In the genomic region with DNA sequence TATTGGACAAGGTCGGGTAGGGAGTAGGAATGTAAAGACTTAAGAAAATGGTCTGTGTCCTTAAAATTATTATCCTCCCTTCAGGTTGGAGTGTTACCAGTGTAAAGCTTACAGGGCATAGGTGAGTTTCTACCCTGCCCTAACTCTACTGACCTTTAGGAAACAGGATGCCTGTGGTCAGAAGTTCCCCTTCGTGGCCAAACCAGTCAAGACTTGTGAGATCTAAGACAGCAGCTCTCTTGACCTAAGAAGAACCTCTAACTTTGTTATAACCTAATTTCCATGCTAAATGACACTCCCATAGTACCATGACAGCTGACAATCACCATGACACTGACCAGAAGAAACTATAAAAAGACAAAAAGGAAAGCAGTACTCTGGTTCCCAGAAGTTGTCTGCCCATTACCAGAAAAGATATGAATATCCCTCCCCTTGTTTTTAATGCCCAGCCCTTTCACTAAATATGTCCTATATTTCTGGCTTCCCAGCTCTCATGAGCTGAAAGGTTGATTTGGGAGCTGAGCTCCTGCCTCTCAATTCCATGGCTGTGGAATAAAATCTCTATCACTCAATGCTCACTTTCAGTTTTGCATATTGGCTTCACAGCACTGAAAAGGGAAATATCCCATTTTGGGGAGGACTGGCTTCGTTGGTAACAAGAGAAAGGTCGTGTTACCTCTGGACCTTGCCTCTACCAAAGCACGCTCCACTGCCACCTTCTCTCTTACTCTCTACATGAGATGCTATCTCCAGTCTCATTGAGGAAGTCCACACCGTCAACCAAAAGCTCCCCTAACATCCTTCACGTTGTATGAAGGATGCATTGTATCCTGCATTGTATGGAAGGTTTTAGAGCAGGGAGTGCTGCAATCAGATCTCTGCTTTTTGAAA, we compare ENCODE assay signal across 11 cellular contexts.
DNase-seq lines count a peak whose midpoint lies in the region; ATAC-seq and TF ChIP-seq lines count a peak whose summit lies in the region.
"Had no signal": no experiment of that assay in that cellular context is flagged by ENCODE, and none has a peak within 500 bp of the region (broad histone marks: within the 10 kb centered on the region; RNA-seq: fewer than 3 reads in every experiment).

No MANE protein-coding gene starts in this region.

- H4K8ac ChIP-seq in neuronal stem cell (ENCODE audit: low read depth, low read length): no peak overlapping the region

- no peaks in the 10 kb centered on the region for H3K79me1 ChIP-seq in neuronal stem cell (ENCODE audit: low read depth, low read length)

- no peak overlapping the region for H3K9ac ChIP-seq in neuronal stem cell (ENCODE audit: low read depth, low read length, poor library complexity)

- H3K23ac ChIP-seq in neuronal stem cell (ENCODE audit: low read depth, low read length, poor library complexity): no peak overlapping the region

- no peak overlapping the region for H3K4ac ChIP-seq in neuronal stem cell (ENCODE audit: low read length)

- no CpG with 5 or more reads among the region's 7 CpGs for WGBS in neuronal stem cell (ENCODE audit: extremely low coverage in 2 of 2, insufficient read length in 2 of 2, insufficient replicate concordance in 1 of 2), 2 donors
- WGBS in esophagus squamous epithelium, 2 donors: 55 to 71% methylated on average over 6 to 7 of the region's 7 CpGs
- WGBS in right lobe of liver (ENCODE audit: insufficient coverage, low coverage, low lambda C conversion rate, missing lambda C conversion rate): 40% methylated on average over 7 of the region's 7 CpGs

- H2AFZ ChIP-seq in neuronal stem cell (ENCODE audit: low read length): peak overlapping the region; percentile 35

- no peaks in the 10 kb centered on the region for H3K9me3 ChIP-seq in neuronal stem cell (replicated peaks in 1 of 2; ENCODE audit: control insufficient read depth in 2 of 2, insufficient read depth in 1 of 2, low read depth in 1 of 2, low read length in 2 of 2)
- no peaks in the 10 kb centered on the region for H3K9me3 ChIP-seq in esophagus squamous epithelium
- no peaks in the 10 kb centered on the region for H3K9me3 ChIP-seq in right lobe of liver
- H3K9me3 ChIP-seq: right atrium auricular region had no signal

- DNase-seq in neuronal stem cell (ENCODE audit: low spot score) (no peak), esophagus squamous epithelium (lab: John Stamatoyannopoulos, UW) (no peak), activated gamma-delta T cell treated with Interleukin-2 at 50 U/mL for 16 hours (no peak), NCI-H1092 treated with DMSO at 0.1 percent for 48 hours (lab: John Stamatoyannopoulos, UW) (no peak), right lobe of liver (no peak)
- DNase-seq: activated CD4-positive, alpha-beta T cell treated with anti-CD3 and anti-CD28 coated beads for 4 hours; midbrain had no signal

- no peak overlapping the region for H3K4me3 ChIP-seq in neuronal stem cell (ENCODE audit: low read length in 2 of 2)
- H3K4me3 ChIP-seq in esophagus squamous epithelium: no peak overlapping the region
- no peak overlapping the region for H3K4me3 ChIP-seq in right lobe of liver
- H3K4me3 ChIP-seq: right atrium auricular region had no signal

- no peak overlapping the region for H2BK12ac ChIP-seq in neuronal stem cell (ENCODE audit: low read length)

- no peak overlapping the region for H4K91ac ChIP-seq in neuronal stem cell (ENCODE audit: low read depth, low read length, poor library complexity)

- H3K18ac ChIP-seq in neuronal stem cell (ENCODE audit: low read length): no peak overlapping the region

- TF ChIP-seq CTCF in esophagus squamous epithelium (IDR thresholded peaks at IDR 0.05) (no peak), right lobe of liver (IDR thresholded peaks at IDR 0.05) (no peak)

- no peaks in the 10 kb centered on the region for H3K36me3 ChIP-seq in neuronal stem cell (replicated peaks in 1 of 2; ENCODE audit: control insufficient read depth in 2 of 2, insufficient read depth in 2 of 2, low read length in 2 of 2)
- H3K36me3 ChIP-seq in esophagus squamous epithelium: no peaks in the 10 kb centered on the region
- H3K36me3 ChIP-seq in right lobe of liver: no peaks in the 10 kb centered on the region
- H3K36me3 ChIP-seq: right atrium auricular region had no signal

- no peak overlapping the region for H2BK15ac ChIP-seq in neuronal stem cell (ENCODE audit: low read length)

- H2AK5ac ChIP-seq in neuronal stem cell (ENCODE audit: low read depth, low read length): no peak overlapping the region

- H3K27me3 ChIP-seq in neuronal stem cell (ENCODE audit: control insufficient read depth in 3 of 3, insufficient read depth in 3 of 3, low read depth in 1 of 3, low read length in 3 of 3) (no peaks in the 10 kb centered on the region), esophagus squamous epithelium (no peaks in the 10 kb centered on the region), right lobe of liver (no peaks in the 10 kb centered on the region)
- H3K27me3 ChIP-seq: right atrium auricular region had no signal

- intact Hi-C loops in esophagus squamous epithelium (cut with DNase I): no loop called here
- intact Hi-C loops in right lobe of liver (cut with DNase I): no loop called here

- H3K14ac ChIP-seq in neuronal stem cell (ENCODE audit: low read length): no peak overlapping the region

- no peak overlapping the region for H2BK120ac ChIP-seq in neuronal stem cell (ENCODE audit: low read depth, low read length)

- TF ChIP-seq POLR2A in esophagus squamous epithelium (IDR thresholded peaks at IDR 0.05): no peak
- TF ChIP-seq POLR2A in right lobe of liver (IDR thresholded peaks at IDR 0.05): no peak

- H3K27ac ChIP-seq in neuronal stem cell (replicated peaks; ENCODE audit: low read length): no peak overlapping the region
- H3K27ac ChIP-seq in esophagus squamous epithelium: no peak overlapping the region
- H3K27ac ChIP-seq in right lobe of liver: no peak overlapping the region
- H3K27ac ChIP-seq: right atrium auricular region had no signal

- H3K4me2 ChIP-seq in neuronal stem cell (ENCODE audit: insufficient read depth, low read length, poor library complexity, severe bottlenecking): no peak overlapping the region

- ATAC-seq in GM19023 (IDR thresholded peaks at IDR 0.05; ENCODE audit: unreplicated experiment) (peak; percentile 89), GM21723 (IDR thresholded peaks at IDR 0.05; ENCODE audit: unreplicated experiment) (peak; percentile 82), HG03139 (IDR thresholded peaks at IDR 0.05; ENCODE audit: unreplicated experiment) (peak; percentile 81), right lobe of liver (no peak)

- H3K4me1 ChIP-seq in neuronal stem cell (ENCODE audit: control insufficient read depth in 2 of 2, insufficient read depth in 1 of 2, low read depth in 1 of 2, low read length in 2 of 2): peaks cover 3 to 25% of the 10 kb centered on the region in 2 donors
- peaks cover 0 to 5% (median 5%) of the 10 kb centered on the region in 3 donors for H3K4me1 ChIP-seq in esophagus squamous epithelium
- no peaks in the 10 kb centered on the region for H3K4me1 ChIP-seq in right lobe of liver

- no peak overlapping the region for H2BK5ac ChIP-seq in neuronal stem cell (ENCODE audit: low read length)

Comparison
In these comparisons a context has a peak if more than half of its experiments do, and no peak if none do; other contexts are left out.
1. ATAC-seq: peak in GM19023 (single experiment), GM21723 (single experiment) and HG03139 (single experiment); none in right lobe of liver (0 of 4).